Comparison of ENCODE assay signal across 8 cellular contexts in genomic region chr11:20397281-20397680, GRCh38. TPM values are rescaled to one million over a fixed set of nuclear protein-coding genes. Genes with fewer than 3 reads are reported as not detected.
DNase-seq lines count a peak whose midpoint lies in the region; ATAC-seq, FAIRE-seq and TF ChIP-seq lines count a peak whose summit lies in the region.

No MANE protein-coding gene starts in this region.

- H2AFZ ChIP-seq in Loucy (ENCODE audit: low read length) (no peak overlapping the region), parathyroid adenoma (no peak overlapping the region)

- H3K4me1 ChIP-seq in A549 (no peaks in the 10 kb centered on the region), Loucy (ENCODE audit: insufficient read depth, low read length, poor library complexity, severe bottlenecking) (no peaks in the 10 kb centered on the region), parathyroid adenoma (no peaks in the 10 kb centered on the region)

- POLR2A ChIA-PET in A549 (lab: Yijun Ruan, JAX) = interaction anchor here (0.7 to 1.1 kb wide), 2 partner anchors 9 to 212 kb away, joined by 3 to 4 read pairs; no protein-coding TSS in a partner anchor
- POLR2A ChIA-PET in RWPE1 (lab: Yijun Ruan, JAX; ENCODE audit: low non-redundant PET) = no interaction called here

- peak; percentile 41 to 51; a peak in 4 of 5 replicates for TF ChIP-seq RAD21 in A549 (conservative IDR thresholded peaks at IDR 0.05 in 1 of 2, IDR thresholded peaks at IDR 0.05 in 1 of 2)

- H3K4me2 ChIP-seq in A549 (no peak overlapping the region), Loucy (ENCODE audit: low read depth, low read length, poor library complexity, severe bottlenecking) (no peak overlapping the region), parathyroid adenoma (ENCODE audit: low read length) (no peak overlapping the region)

- H3K9me2 ChIP-seq in Loucy (replicated peaks; ENCODE audit: low read depth, low read length) = no peaks in the 10 kb centered on the region

- TF ChIP-seq EP300 in A549 (IDR thresholded peaks at IDR 0.05) = no peak

- no peak overlapping the region for H3K27ac ChIP-seq in A549
- H3K27ac ChIP-seq in RWPE1 = no peak overlapping the region
- no peak overlapping the region for H3K27ac ChIP-seq in parathyroid adenoma

- ATAC-seq in A549 (peak; percentile 96 to 99), GM19397 (IDR thresholded peaks at IDR 0.05; ENCODE audit: unreplicated experiment) (no peak)

- no peaks in the 10 kb centered on the region for H4K20me1 ChIP-seq in Loucy (ENCODE audit: insufficient read depth, low read length, poor library complexity, severe bottlenecking)

- 70% methylated on average over 3 of the region's 3 CpGs for WGBS in A549 (ENCODE audit: missing lambda C conversion rate)

- H3F3A ChIP-seq in Loucy (ENCODE audit: low read depth) = no peaks in the 10 kb centered on the region

- H3K36me3 ChIP-seq in H7 (replicated peaks; ENCODE audit: control insufficient read depth, insufficient read depth, low read length) (peaks cover 3% of the 10 kb centered on the region), Loucy (ENCODE audit: insufficient read depth, low read length) (no peaks in the 10 kb centered on the region), parathyroid adenoma (ENCODE audit: control insufficient read depth, insufficient read depth, low read length) (no peaks in the 10 kb centered on the region)

- TF ChIP-seq POLR2A in A549 (IDR thresholded peaks at IDR 0.05; ENCODE audit: low read length) = no peak

- CTCF ChIA-PET in A549 (lab: Yijun Ruan, JAX) (interaction anchor here (0.6 to 4.0 kb wide), 21 partner anchors 8 to 265 kb away, joined by 3 to 55 read pairs (median 4); no protein-coding TSS in a partner anchor), RWPE1 (lab: Yijun Ruan, JAX) (interaction anchor here (0.5 to 1.7 kb wide), 9 partner anchors 9 to 283 kb away, joined by 3 to 10 read pairs (median 5); no protein-coding TSS in a partner anchor)

- H3K9me3 ChIP-seq in A549 = no peaks in the 10 kb centered on the region
- no peaks in the 10 kb centered on the region for H3K9me3 ChIP-seq in Loucy (ENCODE audit: insufficient read depth, low read depth, low read length)
- H3K9me3 ChIP-seq in parathyroid adenoma (ENCODE audit: control insufficient read depth, low read length) = no peaks in the 10 kb centered on the region

- H3K27me3 ChIP-seq in H7 (ENCODE audit: control insufficient read depth, insufficient read depth, low read length) (no peaks in the 10 kb centered on the region), Loucy (ENCODE audit: insufficient read depth, low read length, poor library complexity, severe bottlenecking) (no peaks in the 10 kb centered on the region), parathyroid adenoma (ENCODE audit: control insufficient read depth, insufficient read depth, low read length) (no peaks in the 10 kb centered on the region)

- peak; percentile 67 for TF ChIP-seq CTCF in A549 (IDR thresholded peaks at IDR 0.05)
- peak; percentile 84 for TF ChIP-seq CTCF in Loucy (conservative IDR thresholded peaks at IDR 0.05; ENCODE audit: low read length)
- TF ChIP-seq CTCF in RWPE1 (conservative IDR thresholded peaks at IDR 0.05; ENCODE audit: low read depth) = peak; percentile 49
- TF ChIP-seq CTCF in epithelial cell of proximal tubule (conservative IDR thresholded peaks at IDR 0.05; ENCODE audit: low read depth, low read length) = peak; percentile 75
- TF ChIP-seq CTCF in parathyroid adenoma (IDR thresholded peaks at IDR 0.05) = peak; percentile 24

- H3K9ac ChIP-seq in Loucy (ENCODE audit: low read depth, low read length, poor library complexity, severe bottlenecking) (no peak overlapping the region), parathyroid adenoma (no peak overlapping the region)

- DNase-seq in A549 (ENCODE audit: low read depth in 1 of 2, low spot score in 1 of 2) (peak; percentile 38 to 69), H7 (peak; percentile 26), RWPE1 (ENCODE audit: low spot score) (peak; percentile 26), epithelial cell of proximal tubule (ENCODE audit: low read depth) (peak; percentile 30)

- H3K4me3 ChIP-seq in A549 (no peak overlapping the region), H7 (ENCODE audit: insufficient read depth, low read depth, low read length) (no peak overlapping the region), Loucy (ENCODE audit: low read length, poor library complexity, severe bottlenecking) (no peak overlapping the region), epithelial cell of proximal tubule (ENCODE audit: low read depth, low read length) (no peak overlapping the region), parathyroid adenoma (ENCODE audit: low read depth, low read length) (no peak overlapping the region)

- no peaks in the 10 kb centered on the region for H3K79me2 ChIP-seq in Loucy (ENCODE audit: insufficient read depth, low read length)
- H3K79me2 ChIP-seq in parathyroid adenoma = no peaks in the 10 kb centered on the region

- FAIRE-seq in A549 (lab: Jason Lieb, UNC) = peak; percentile 72
- FAIRE-seq in G401.6 (lab: Jason Lieb, UNC) = peak; percentile 79

TF ChIP-seq in A549, 52 proteins besides CTCF, POLR2A, EP300 and RAD21:
- TF ChIP-seq SMC3 (IDR thresholded peaks at IDR 0.05) (peak; percentile 69), HOXA7 (CRISPR knock-in tag; IDR thresholded peaks at IDR 0.05) (no peak), MAZ (IDR thresholded peaks at IDR 0.05; ENCODE audit: borderline replicate concordance, low read depth, low read length) (no peak), CBX2 (IDR thresholded peaks at IDR 0.05; ENCODE audit: borderline replicate concordance, low read depth) (no peak)

RNA-seq across cellular contexts. Expression of gene PRMT3, which starts 9.8 kb away (rescaled TPM):
- polyA plus RNA-seq in A549 (2011; rRNA removed) (40.9 and 53.9 TPM in 2 replicates), A549 (2017; fragmentation: RNase III; extraction: RNeasy Plus Mini Kit Qiagen cat#74134 plus additional on column Dnase treatment) (32.4 to 37.2 TPM (median 34.6 TPM) in 3 replicates)
- polyA plus RNA-seq in A549 (2012; cell fraction: cytosol; rRNA removed) = 19.1 and 20.3 TPM in 2 replicates
- 12.6 and 13.3 TPM in 2 replicates for polyA plus RNA-seq in A549 (2012; cell fraction: nucleus; rRNA removed)
- 15.7 and 22.9 TPM in 2 replicates for polyA minus RNA-seq in A549 (2011; rRNA and poly(A)+ RNA removed)
- total RNA-seq in H7 (2014; rRNA removed; shearing (Covaris generic)) = 49.8 and 58.9 TPM in 2 replicates
- 12.5 and 33.1 TPM in 2 replicates for total RNA-seq in epithelial cell of proximal tubule

RNA-seq across cellular contexts. Expression of gene HTATIP2, which starts 33.8 kb away (rescaled TPM):
- polyA plus RNA-seq in A549 (2011; rRNA removed) = 238 and 308 TPM in 2 replicates
- 88.0 and 98.5 TPM in 2 replicates for polyA plus RNA-seq in A549 (2012; cell fraction: cytosol; rRNA removed)
- 27.5 and 58.2 TPM in 2 replicates for polyA plus RNA-seq in A549 (2012; cell fraction: nucleus; rRNA removed)
- polyA plus RNA-seq in A549 (2017; fragmentation: RNase III; extraction: RNeasy Plus Mini Kit Qiagen cat#74134 plus additional on column Dnase treatment) = 220 to 252 TPM (median 234 TPM) in 3 replicates
- polyA minus RNA-seq in A549 (2011; rRNA and poly(A)+ RNA removed) = 83.7 and 110 TPM in 2 replicates
- 42.5 and 52.2 TPM in 2 replicates for total RNA-seq in H7 (2014; rRNA removed; shearing (Covaris generic))
- total RNA-seq in epithelial cell of proximal tubule = 48.8 and 67.6 TPM in 2 replicates

Comparison
In these comparisons a context has a peak if more than half of its experiments do, and no peak if none do; other contexts are left out.
1. CTCF ChIP-seq: peak in every context shown above with its lines; median percentile 84 in Loucy; 75 in epithelial cell of proximal tubule; 67 in A549; 49 in RWPE1; 24 in parathyroid adenoma.